ENCODE assay signal across 17 cellular contexts in genomic region chr3:156516951-156517350, GRCh38. TPM values are rescaled to one million over a fixed set of nuclear protein-coding genes. Genes with fewer than 3 reads are reported as not detected.
DNase-seq lines count a peak whose midpoint lies in the region; ATAC-seq and TF ChIP-seq lines count a peak whose summit lies in the region.
"Had no signal": no experiment of that assay in that cellular context is flagged by ENCODE, and none has a peak within 500 bp of the region (broad histone marks: within the 10 kb centered on the region; RNA-seq: fewer than 3 reads in every experiment).

No MANE protein-coding gene starts in this region.

- DNase-seq in left ventricle myocardium superior (no peak), Right ventricle myocardium inferior (ENCODE audit: missing footprints) (no peak), breast epithelium (ENCODE audit: low spot score in 2 of 2) (no peak), mesothelial cell of epicardium (ENCODE audit: low spot score in 2 of 2, unreplicated experiment in 2 of 2) (no peak), aorta (no peak), NCI-H748 (lab: John Stamatoyannopoulos, UW; ENCODE audit: unreplicated experiment) (no peak)
- DNase-seq: DMS53, H9, IMR-90, Kasumi-1, NCI-H1048, NCI-H187, RPMI8226 had no signal

- no peak overlapping the region for H3K4me3 ChIP-seq in breast epithelium
- H3K4me3 ChIP-seq in aorta (ENCODE audit: low read length in 2 of 2), result no peak overlapping the region
- H3K4me3 ChIP-seq: SJSA1 had no signal

- H3K27me3 ChIP-seq in breast epithelium, result no peaks in the 10 kb centered on the region
- H3K27me3 ChIP-seq in aorta (ENCODE audit: control insufficient read depth in 1 of 2, insufficient read depth in 2 of 2, low read length in 1 of 2), result no peaks in the 10 kb centered on the region
- H3K27me3 ChIP-seq: SJSA1 had no signal

- H3K9me3 ChIP-seq in breast epithelium (no peaks in the 10 kb centered on the region), aorta (ENCODE audit: control insufficient read depth, low read length) (no peaks in the 10 kb centered on the region)
- H3K9me3 ChIP-seq: SJSA1 had no signal

- H3K4me1 ChIP-seq in breast epithelium (no peaks in the 10 kb centered on the region), aorta (ENCODE audit: control insufficient read depth in 1 of 2, insufficient read depth in 2 of 2, low read length in 2 of 2) (no peaks in the 10 kb centered on the region)

- TF ChIP-seq CTCF in breast epithelium (IDR thresholded peaks at IDR 0.05) (no peak), mesothelial cell of epicardium (IDR thresholded peaks at IDR 0.05; ENCODE audit: unreplicated experiment) (no peak)

- H3K36me3 Mint-ChIP-seq in mesothelial cell of epicardium, result no peaks in the 10 kb centered on the region
- H3K36me3 Mint-ChIP-seq: CD14-positive monocyte had no signal

- intact Hi-C loops in left ventricle myocardium superior (cut with micrococcal nuclease), result no loop called here
- intact Hi-C loops in Right ventricle myocardium inferior (cut with DNase I), result no loop called here
- intact Hi-C loops in breast epithelium (cut with DNase I; ENCODE audit: low total_unique reads), result no loop called here
- intact Hi-C loops in aorta (cut with DNase I), result no loop called here

- H3K36me3 ChIP-seq in breast epithelium, result no peaks in the 10 kb centered on the region
- no peaks in the 10 kb centered on the region for H3K36me3 ChIP-seq in aorta (ENCODE audit: control insufficient read depth in 1 of 2, insufficient read depth in 2 of 2, low read length in 1 of 2)
- H3K36me3 ChIP-seq: SJSA1 had no signal

- ATAC-seq in left ventricle myocardium superior (peak; percentile 40), Right ventricle myocardium inferior (no peak), aorta (ENCODE audit: low FRiP score) (peak; percentile 55), GM21576 (IDR thresholded peaks at IDR 0.05; ENCODE audit: unreplicated experiment) (no peak), HG03159 (IDR thresholded peaks at IDR 0.05; ENCODE audit: unreplicated experiment) (no peak)

- H3K9me3 Mint-ChIP-seq in mesothelial cell of epicardium, result no peaks in the 10 kb centered on the region
- H3K9me3 Mint-ChIP-seq: H9 had no signal

- H3K4me3 Mint-ChIP-seq in mesothelial cell of epicardium, result no peak overlapping the region
- H3K4me3 Mint-ChIP-seq: CD14-positive monocyte, H9 had no signal

- H3K27ac ChIP-seq in breast epithelium (peak overlapping the region; percentile 40 to 62), aorta (ENCODE audit: low read depth in 1 of 2, low read length in 2 of 2) (no peak overlapping the region)
- H3K27ac ChIP-seq: SJSA1 had no signal

- H3K27ac Mint-ChIP-seq in mesothelial cell of epicardium, result peak overlapping the region; percentile 26
- H3K27ac Mint-ChIP-seq: CD14-positive monocyte, H9 had no signal

- 29 to 36% methylated on average over 1 of the region's 1 CpG for WGBS in aorta, 2 donors

- H3K27me3 Mint-ChIP-seq in mesothelial cell of epicardium (ENCODE audit: low read depth), result no peaks in the 10 kb centered on the region

- peaks cover 17% of the 10 kb centered on the region for H3K4me1 Mint-ChIP-seq in mesothelial cell of epicardium

- TF ChIP-seq POLR2A in breast epithelium (IDR thresholded peaks at IDR 0.05), result no peak

RNA-seq across cellular contexts. Expression of gene SSR3, which starts 38.0 kb away (rescaled TPM):
- total RNA-seq in left ventricle myocardium superior (223 TPM), Right ventricle myocardium inferior (195 TPM), breast epithelium (100 to 1,000 TPM; 109 to 156 (median 110) TPM), mesothelial cell of epicardium (120 to 127 TPM (median 127 TPM) in 3 replicates), aorta (100 to 1,000 TPM; 120 to 135 TPM)
- 100 to 1,000 TPM in 1 of 2 donors, 10 to 100 TPM in 1; 69.3 to 105 TPM for polyA plus RNA-seq in aorta

Comparison
In these comparisons a context has a peak if more than half of its experiments do, and no peak if none do; other contexts are left out.
1. ATAC-seq: peak in left ventricle myocardium superior (single experiment) and aorta (single experiment); none in Right ventricle myocardium inferior (single experiment), GM21576 (single experiment) and HG03159 (single experiment).
2. H3K27ac ChIP-seq: peak in breast epithelium (2 of 2); none in aorta (0 of 2).